1 cellular context compared by ENCODE assay signal in the genomic region with DNA sequence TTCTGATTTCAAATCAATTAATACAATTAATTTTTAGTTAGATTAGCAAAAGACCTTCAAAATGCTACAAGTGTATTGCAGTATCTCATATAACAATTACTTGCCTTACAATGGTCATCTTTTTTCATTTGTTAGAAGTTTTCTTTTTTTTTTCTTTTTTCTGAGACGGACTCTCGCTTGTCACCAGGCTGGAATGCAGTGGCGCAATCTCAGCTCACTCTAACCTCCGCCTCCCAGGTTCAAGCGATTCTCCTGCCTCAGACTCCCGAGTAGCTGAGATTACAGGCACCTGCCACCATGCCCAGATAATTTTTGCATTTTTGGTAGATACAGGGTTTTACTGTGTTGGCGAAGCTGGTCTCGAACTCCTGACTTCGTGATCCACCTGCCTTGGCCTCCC.
TF ChIP-seq lines count a peak whose summit lies in the region.

No MANE protein-coding gene starts in this region.

TF ChIP-seq in HepG2, 621 proteins besides CTCF, POLR2A, EP300 and RAD21 (continued from another document):
- TF ChIP-seq, protein P1, sequence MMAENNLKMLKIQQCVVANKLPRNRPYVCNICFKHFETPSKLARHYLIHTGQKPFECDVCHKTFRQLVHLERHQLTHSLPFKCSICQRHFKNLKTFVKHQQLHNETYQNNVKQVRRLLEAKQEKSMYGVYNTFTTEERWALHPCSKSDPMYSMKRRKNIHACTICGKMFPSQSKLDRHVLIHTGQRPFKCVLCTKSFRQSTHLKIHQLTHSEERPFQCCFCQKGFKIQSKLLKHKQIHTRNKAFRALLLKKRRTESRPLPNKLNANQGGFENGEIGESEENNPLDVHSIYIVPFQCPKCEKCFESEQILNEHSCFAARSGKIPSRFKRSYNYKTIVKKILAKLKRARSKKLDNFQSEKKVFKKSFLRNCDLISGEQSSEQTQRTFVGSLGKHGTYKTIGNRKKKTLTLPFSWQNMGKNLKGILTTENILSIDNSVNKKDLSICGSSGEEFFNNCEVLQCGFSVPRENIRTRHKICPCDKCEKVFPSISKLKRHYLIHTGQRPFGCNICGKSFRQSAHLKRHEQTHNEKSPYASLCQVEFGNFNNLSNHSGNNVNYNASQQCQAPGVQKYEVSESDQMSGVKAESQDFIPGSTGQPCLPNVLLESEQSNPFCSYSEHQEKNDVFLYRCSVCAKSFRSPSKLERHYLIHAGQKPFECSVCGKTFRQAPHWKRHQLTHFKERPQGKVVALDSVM (CRISPR knock-in tag; IDR thresholded peaks at IDR 0.05) = peak; percentile 76
